In the genomic region with DNA sequence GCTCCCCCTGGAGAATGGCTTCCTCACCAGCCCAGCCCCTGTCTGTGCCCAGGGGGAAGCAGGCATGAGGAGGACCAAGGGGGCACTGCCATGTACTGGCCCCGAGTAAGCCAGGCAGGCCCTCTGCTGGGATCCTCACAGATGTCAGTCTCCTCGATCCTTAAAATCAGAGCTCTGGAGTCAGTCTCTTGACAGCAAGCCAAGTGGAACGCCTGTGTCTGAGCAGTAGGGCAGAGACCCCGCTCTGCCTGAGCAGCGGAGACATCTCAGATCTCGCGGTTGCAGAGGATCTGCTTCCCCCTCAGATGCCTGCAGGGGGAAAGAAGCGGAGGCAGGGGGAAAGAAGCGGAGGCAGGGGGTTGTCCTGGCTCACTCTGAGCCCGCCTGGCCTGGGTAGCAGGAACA, we compare ENCODE assay signal across 1 cellular context.
A peak's percentile ranks its signal among the peaks of the same experiment; 100 is the strongest.
TF ChIP-seq lines count a peak whose summit lies in the region.

No MANE protein-coding gene starts in this region.

TF ChIP-seq in H1, 55 proteins besides CTCF, POLR2A, EP300 and RAD21 (continued from another document):
- TF ChIP-seq USF2 (IDR thresholded peaks at IDR 0.05; ENCODE audit: low read length) (no peak), E2F6 (IDR thresholded peaks at IDR 0.05) (peak; percentile 10; the same call in 1 of the 2 replicates)
